In the genomic region with DNA sequence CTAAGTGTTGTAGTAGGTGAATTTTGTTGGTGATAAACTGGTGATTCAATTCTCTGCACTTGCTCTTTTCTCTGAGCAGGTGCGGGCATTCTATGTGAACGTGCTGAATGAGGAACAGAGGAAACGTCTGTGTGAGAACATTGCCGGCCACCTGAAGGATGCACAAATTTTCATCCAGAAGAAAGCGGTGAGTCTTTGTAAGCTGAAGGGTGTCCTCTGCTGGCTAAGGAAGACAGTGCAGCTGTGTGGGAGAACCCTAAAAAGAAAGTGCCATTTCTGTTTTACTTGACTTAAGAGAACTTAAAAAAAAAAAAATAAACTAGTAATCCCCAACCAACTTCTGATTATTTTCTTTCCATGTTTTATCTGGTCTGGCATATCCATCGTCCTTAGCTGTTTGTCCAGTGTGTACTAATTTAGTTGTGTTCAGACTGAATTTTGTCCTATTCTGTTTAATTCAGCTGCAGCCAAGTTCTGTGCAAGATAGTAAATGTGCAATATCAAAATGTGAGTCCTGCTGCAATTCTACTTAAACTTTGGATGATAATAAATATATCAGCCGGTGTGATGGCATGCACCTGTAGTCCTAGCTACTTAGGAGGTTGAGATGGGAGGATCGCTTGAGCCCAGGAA, we compare ENCODE assay signal across 1 cellular context.
TF ChIP-seq lines count a peak whose summit lies in the region.

No MANE protein-coding gene starts in this region.

TF ChIP-seq in HepG2, 621 proteins besides CTCF, POLR2A, EP300 and RAD21 (continued from another document):
- TF ChIP-seq STAG1 (CRISPR knock-in tag; IDR thresholded peaks at IDR 0.05) (peak; percentile 84), ZNF780A (CRISPR knock-in tag; IDR thresholded peaks at IDR 0.05) (no peak)
